In the genomic region with DNA sequence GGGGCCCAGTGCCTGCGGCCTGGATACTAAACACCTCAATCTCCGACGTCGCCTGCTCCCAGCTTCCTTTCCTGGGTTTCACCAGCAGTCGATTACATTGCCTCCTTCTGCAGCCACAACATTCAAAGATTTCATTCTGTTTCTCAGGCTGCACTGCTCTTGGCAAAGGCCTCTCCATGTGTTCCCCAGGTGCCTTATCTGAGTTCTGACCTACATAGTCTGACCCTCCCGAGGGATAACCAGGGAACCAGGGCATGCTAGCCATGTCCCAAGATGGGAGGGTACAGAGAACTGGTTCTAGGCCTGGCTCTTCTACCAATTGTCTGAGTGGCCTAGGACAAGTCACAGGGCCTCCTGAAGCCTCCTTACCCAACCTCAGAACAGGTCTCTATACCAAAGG, we compare ENCODE assay signal across 2 cellular contexts.
TF ChIP-seq lines count a peak whose summit lies in the region.

No MANE protein-coding gene starts in this region.

TF ChIP-seq in liver, 16 proteins besides CTCF, POLR2A, EP300 and RAD21 (continued from another document):
- TF ChIP-seq EGR1 (IDR thresholded peaks at IDR 0.05; ENCODE audit: low read depth in 2 of 2): no peak
- TF ChIP-seq HNF4G (IDR thresholded peaks at IDR 0.05): no peak
- TF ChIP-seq RXRA (IDR thresholded peaks at IDR 0.05): no peak
- no peak for TF ChIP-seq NR2F2 (IDR thresholded peaks at IDR 0.05)

TF ChIP-seq in HepG2, 621 proteins besides CTCF, POLR2A, EP300 and RAD21 (continued from another document):
- TF ChIP-seq, protein P1, sequence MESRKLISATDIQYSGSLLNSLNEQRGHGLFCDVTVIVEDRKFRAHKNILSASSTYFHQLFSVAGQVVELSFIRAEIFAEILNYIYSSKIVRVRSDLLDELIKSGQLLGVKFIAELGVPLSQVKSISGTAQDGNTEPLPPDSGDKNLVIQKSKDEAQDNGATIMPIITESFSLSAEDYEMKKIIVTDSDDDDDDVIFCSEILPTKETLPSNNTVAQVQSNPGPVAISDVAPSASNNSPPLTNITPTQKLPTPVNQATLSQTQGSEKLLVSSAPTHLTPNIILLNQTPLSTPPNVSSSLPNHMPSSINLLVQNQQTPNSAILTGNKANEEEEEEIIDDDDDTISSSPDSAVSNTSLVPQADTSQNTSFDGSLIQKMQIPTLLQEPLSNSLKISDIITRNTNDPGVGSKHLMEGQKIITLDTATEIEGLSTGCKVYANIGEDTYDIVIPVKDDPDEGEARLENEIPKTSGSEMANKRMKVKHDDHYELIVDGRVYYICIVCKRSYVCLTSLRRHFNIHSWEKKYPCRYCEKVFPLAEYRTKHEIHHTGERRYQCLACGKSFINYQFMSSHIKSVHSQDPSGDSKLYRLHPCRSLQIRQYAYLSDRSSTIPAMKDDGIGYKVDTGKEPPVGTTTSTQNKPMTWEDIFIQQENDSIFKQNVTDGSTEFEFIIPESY (CRISPR knock-in tag; IDR thresholded peaks at IDR 0.05): no peak
- TF ChIP-seq HOXA7 (CRISPR knock-in tag; IDR thresholded peaks at IDR 0.05) (no peak), HHEX (CRISPR knock-in tag; IDR thresholded peaks at IDR 0.05) (no peak), MIXL1 (CRISPR knock-in tag; IDR thresholded peaks at IDR 0.05) (no peak), NCOR1 (IDR thresholded peaks at IDR 0.05; ENCODE audit: borderline replicate concordance, low read length) (no peak), RAD51 (IDR thresholded peaks at IDR 0.05; ENCODE audit: borderline replicate concordance) (no peak), MAF1 (CRISPR knock-in tag; IDR thresholded peaks at IDR 0.05; ENCODE audit: borderline replicate concordance) (no peak), ZNF124 (CRISPR knock-in tag; IDR thresholded peaks at IDR 0.05) (no peak), ZNF468 (CRISPR knock-in tag; IDR thresholded peaks at IDR 0.05) (no peak), MAFG (CRISPR knock-in tag; IDR thresholded peaks at IDR 0.05) (no peak), TEAD3 (CRISPR knock-in tag; optimal IDR thresholded peaks at IDR 0.05; ENCODE audit: borderline replicate concordance) (no peak), ZNF746 (CRISPR knock-in tag; IDR thresholded peaks at IDR 0.05) (no peak), ZNF256 (CRISPR knock-in tag; conservative IDR thresholded peaks at IDR 0.05) (no peak), TAF1 (CRISPR knock-in tag; IDR thresholded peaks at IDR 0.05) (no peak)
- TF ChIP-seq, protein P2, sequence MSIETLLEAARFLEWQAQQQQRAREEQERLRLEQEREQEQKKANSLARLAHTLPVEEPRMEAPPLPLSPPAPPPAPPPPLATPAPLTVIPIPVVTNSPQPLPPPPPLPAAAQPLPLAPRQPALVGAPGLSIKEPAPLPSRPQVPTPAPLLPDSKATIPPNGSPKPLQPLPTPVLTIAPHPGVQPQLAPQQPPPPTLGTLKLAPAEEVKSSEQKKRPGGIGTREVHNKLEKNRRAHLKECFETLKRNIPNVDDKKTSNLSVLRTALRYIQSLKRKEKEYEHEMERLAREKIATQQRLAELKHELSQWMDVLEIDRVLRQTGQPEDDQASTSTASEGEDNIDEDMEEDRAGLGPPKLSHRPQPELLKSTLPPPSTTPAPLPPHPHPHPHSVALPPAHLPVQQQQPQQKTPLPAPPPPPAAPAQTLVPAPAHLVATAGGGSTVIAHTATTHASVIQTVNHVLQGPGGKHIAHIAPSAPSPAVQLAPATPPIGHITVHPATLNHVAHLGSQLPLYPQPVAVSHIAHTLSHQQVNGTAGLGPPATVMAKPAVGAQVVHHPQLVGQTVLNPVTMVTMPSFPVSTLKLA (IDR thresholded peaks at IDR 0.05): no peak
- TF ChIP-seq, protein P3, sequence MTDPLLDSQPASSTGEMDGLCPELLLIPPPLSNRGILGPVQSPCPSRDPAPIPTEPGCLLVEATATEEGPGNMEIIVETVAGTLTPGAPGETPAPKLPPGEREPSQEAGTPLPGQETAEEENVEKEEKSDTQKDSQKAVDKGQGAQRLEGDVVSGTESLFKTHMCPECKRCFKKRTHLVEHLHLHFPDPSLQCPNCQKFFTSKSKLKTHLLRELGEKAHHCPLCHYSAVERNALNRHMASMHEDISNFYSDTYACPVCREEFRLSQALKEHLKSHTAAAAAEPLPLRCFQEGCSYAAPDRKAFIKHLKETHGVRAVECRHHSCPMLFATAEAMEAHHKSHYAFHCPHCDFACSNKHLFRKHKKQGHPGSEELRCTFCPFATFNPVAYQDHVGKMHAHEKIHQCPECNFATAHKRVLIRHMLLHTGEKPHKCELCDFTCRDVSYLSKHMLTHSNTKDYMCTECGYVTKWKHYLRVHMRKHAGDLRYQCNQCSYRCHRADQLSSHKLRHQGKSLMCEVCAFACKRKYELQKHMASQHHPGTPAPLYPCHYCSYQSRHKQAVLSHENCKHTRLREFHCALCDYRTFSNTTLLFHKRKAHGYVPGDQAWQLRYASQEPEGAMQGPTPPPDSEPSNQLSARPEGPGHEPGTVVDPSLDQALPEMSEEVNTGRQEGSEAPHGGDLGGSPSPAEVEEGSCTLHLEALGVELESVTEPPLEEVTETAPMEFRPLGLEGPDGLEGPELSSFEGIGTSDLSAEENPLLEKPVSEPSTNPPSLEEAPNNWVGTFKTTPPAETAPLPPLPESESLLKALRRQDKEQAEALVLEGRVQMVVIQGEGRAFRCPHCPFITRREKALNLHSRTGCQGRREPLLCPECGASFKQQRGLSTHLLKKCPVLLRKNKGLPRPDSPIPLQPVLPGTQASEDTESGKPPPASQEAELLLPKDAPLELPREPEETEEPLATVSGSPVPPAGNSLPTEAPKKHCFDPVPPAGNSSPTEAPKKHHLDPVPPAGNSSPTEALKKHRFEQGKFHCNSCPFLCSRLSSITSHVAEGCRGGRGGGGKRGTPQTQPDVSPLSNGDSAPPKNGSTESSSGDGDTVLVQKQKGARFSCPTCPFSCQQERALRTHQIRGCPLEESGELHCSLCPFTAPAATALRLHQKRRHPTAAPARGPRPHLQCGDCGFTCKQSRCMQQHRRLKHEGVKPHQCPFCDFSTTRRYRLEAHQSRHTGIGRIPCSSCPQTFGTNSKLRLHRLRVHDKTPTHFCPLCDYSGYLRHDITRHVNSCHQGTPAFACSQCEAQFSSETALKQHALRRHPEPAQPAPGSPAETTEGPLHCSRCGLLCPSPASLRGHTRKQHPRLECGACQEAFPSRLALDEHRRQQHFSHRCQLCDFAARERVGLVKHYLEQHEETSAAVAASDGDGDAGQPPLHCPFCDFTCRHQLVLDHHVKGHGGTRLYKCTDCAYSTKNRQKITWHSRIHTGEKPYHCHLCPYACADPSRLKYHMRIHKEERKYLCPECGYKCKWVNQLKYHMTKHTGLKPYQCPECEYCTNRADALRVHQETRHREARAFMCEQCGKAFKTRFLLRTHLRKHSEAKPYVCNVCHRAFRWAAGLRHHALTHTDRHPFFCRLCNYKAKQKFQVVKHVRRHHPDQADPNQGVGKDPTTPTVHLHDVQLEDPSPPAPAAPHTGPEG (CRISPR knock-in tag; IDR thresholded peaks at IDR 0.05): no peak
- TF ChIP-seq, protein P4, sequence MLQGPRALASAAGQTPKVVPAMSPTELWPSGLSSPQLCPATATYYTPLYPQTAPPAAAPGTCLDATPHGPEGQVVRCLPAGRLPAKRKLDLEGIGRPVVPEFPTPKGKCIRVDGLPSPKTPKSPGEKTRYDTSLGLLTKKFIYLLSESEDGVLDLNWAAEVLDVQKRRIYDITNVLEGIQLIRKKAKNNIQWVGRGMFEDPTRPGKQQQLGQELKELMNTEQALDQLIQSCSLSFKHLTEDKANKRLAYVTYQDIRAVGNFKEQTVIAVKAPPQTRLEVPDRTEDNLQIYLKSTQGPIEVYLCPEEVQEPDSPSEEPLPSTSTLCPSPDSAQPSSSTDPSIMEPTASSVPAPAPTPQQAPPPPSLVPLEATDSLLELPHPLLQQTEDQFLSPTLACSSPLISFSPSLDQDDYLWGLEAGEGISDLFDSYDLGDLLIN (CRISPR knock-in tag; IDR thresholded peaks at IDR 0.05; ENCODE audit: borderline replicate concordance): no peak
- TF ChIP-seq, protein P5, sequence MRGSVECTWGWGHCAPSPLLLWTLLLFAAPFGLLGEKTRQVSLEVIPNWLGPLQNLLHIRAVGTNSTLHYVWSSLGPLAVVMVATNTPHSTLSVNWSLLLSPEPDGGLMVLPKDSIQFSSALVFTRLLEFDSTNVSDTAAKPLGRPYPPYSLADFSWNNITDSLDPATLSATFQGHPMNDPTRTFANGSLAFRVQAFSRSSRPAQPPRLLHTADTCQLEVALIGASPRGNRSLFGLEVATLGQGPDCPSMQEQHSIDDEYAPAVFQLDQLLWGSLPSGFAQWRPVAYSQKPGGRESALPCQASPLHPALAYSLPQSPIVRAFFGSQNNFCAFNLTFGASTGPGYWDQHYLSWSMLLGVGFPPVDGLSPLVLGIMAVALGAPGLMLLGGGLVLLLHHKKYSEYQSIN (CRISPR knock-in tag; IDR thresholded peaks at IDR 0.05; ENCODE audit: borderline replicate concordance): no peak
TF ChIP-seq in HepG2: peak in this region for 0.
